ENCODE assay signal across 13 cellular contexts in the genomic region with DNA sequence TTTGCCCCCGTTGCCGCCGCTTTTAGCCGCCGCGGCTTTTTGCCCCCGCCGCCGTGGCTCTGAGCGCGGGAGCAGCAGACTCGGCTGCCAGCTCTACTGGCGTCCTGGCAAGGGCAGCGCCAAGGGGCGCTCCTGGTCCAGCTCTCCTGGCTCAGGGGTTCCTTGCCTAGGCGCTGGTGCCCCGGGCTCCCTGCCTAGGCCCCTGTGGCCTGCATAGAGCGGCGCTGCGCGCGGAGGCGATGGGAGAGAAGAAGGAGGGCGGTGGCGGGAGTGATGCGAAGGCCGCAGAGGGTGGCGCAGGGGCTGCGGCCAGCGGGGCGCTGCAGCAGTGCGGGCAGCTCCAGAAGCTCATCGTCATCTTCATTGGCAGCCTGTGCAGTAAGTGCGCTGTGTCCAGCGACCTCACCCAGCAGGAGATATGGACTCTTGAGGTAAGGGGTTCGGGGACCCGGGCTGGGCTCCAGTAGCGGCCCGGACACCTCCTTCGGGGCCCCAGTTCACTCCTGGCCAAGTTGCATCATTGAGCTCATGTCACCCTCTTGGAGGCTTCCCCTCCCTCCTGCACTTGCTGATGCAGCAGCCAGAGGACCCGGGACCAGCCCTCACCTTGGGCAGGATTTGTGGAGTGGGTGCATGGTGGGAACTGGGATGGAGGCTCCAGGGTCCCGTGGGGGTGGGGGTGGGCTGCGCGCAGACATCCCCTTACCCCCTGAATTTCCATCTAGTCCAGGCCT.
"Had no signal": no experiment of that assay in that cellular context is flagged by ENCODE, and none has a peak within 500 bp of the region (broad histone marks: within the 10 kb centered on the region; RNA-seq: fewer than 3 reads in every experiment).

No MANE protein-coding gene starts in this region.

- H3K4me3 ChIP-seq: adrenal gland, breast epithelium, transverse colon, vagina had no signal

- H3K36me3 ChIP-seq: adrenal gland, breast epithelium, transverse colon, vagina, WERI-Rb-1 had no signal

- ATAC-seq: effector memory CD8-positive, alpha-beta T cell had no signal

- DNase-seq: activated CD4-positive, alpha-beta T cell treated with anti-CD3 and anti-CD28 coated beads, Interleukin-2, amount 50 U/mL, for 4 hours; activated naive CD4-positive, alpha-beta T cell treated with Interleukin-2 at 50 U/mL for 16 hours; activated T-cell treated with anti-CD3 and anti-CD28 coated beads for 4 hours; dermis blood vessel endothelial cell; effector memory CD8-positive, alpha-beta T cell; midbrain; stimulated activated CD4-positive, alpha-beta T cell treated with anti-CD3 and anti-CD28 coated beads, Interleukin-15, amount 100 ng/mL, for 24 hours; stimulated activated CD4-positive, alpha-beta T cell treated with anti-CD3 and anti-CD28 coated beads, Interleukin-2, amount 100 ng/mL, for 48 hours; transverse colon; WERI-Rb-1 had no signal

- H3K27me3 ChIP-seq: adrenal gland, breast epithelium, transverse colon, vagina had no signal
